ENCODE assay signal across 2 cellular contexts in the genomic region with DNA sequence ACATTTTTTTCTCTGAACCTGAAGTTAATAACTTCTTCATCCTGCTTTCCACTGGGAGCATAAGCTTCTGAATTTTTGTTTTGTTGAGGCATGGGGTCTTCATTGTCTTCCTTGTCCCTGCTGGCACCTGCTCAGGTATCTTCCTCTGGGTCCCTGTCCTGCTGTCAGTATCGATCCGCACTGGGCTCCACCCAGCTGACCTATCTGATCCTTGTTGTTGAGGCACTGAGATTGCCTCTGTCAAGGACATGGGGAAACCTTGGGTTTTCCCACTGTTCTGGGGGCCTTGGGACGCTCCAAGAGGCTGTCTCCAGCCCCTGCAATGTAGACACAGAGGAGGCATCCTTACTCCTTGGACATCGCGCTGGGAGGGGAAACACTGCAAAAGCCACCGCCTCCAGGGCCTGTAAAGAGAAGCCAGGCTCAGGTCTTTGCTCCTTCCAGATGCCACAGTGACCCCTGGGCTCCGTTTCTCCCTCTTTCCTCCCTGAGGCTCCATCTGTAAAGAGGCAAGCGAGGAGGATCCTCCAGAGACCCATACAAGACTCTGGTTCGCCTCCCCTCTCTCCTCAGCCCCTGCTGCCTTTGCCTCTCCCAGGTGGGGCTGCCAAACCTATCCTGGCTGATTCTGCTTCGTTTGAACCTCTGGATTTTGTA.
TF ChIP-seq lines count a peak whose summit lies in the region.

No MANE protein-coding gene starts in this region.

TF ChIP-seq in SK-N-SH, 30 proteins besides CTCF, POLR2A, EP300 and RAD21 (continued from another document):
- TF ChIP-seq, protein P1, sequence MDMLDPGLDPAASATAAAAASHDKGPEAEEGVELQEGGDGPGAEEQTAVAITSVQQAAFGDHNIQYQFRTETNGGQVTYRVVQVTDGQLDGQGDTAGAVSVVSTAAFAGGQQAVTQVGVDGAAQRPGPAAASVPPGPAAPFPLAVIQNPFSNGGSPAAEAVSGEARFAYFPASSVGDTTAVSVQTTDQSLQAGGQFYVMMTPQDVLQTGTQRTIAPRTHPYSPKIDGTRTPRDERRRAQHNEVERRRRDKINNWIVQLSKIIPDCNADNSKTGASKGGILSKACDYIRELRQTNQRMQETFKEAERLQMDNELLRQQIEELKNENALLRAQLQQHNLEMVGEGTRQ (IDR thresholded peaks at IDR 0.05; ENCODE audit: borderline replicate concordance, low read depth, low read length): no peak
- no peak for TF ChIP-seq RXRA (IDR thresholded peaks at IDR 0.05; ENCODE audit: borderline replicate concordance, low read depth)
- no peak for TF ChIP-seq MEF2A (IDR thresholded peaks at IDR 0.05; ENCODE audit: borderline replicate concordance, low read depth)
- TF ChIP-seq, protein P2, sequence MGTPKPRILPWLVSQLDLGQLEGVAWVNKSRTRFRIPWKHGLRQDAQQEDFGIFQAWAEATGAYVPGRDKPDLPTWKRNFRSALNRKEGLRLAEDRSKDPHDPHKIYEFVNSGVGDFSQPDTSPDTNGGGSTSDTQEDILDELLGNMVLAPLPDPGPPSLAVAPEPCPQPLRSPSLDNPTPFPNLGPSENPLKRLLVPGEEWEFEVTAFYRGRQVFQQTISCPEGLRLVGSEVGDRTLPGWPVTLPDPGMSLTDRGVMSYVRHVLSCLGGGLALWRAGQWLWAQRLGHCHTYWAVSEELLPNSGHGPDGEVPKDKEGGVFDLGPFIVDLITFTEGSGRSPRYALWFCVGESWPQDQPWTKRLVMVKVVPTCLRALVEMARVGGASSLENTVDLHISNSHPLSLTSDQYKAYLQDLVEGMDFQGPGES (IDR thresholded peaks at IDR 0.05; ENCODE audit: low read depth, low read length): no peak
- no peak for TF ChIP-seq JUND (IDR thresholded peaks at IDR 0.05)
- no peak for TF ChIP-seq ELF1 (IDR thresholded peaks at IDR 0.05)
- no peak for TF ChIP-seq MXI1 (IDR thresholded peaks at IDR 0.05; ENCODE audit: low read depth, low read length)
- TF ChIP-seq, protein P3, sequence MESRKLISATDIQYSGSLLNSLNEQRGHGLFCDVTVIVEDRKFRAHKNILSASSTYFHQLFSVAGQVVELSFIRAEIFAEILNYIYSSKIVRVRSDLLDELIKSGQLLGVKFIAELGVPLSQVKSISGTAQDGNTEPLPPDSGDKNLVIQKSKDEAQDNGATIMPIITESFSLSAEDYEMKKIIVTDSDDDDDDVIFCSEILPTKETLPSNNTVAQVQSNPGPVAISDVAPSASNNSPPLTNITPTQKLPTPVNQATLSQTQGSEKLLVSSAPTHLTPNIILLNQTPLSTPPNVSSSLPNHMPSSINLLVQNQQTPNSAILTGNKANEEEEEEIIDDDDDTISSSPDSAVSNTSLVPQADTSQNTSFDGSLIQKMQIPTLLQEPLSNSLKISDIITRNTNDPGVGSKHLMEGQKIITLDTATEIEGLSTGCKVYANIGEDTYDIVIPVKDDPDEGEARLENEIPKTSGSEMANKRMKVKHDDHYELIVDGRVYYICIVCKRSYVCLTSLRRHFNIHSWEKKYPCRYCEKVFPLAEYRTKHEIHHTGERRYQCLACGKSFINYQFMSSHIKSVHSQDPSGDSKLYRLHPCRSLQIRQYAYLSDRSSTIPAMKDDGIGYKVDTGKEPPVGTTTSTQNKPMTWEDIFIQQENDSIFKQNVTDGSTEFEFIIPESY (IDR thresholded peaks at IDR 0.05; ENCODE audit: borderline replicate concordance, low read depth): no peak
- TF ChIP-seq CHD2 (IDR thresholded peaks at IDR 0.05; ENCODE audit: low read length, partially characterized antibody): no peak
- no peak for TF ChIP-seq SIN3A (IDR thresholded peaks at IDR 0.05; ENCODE audit: borderline replicate concordance, low read depth, low read length)
- no peak for TF ChIP-seq TCF12 (IDR thresholded peaks at IDR 0.05)
- TF ChIP-seq FOXJ3 (CRISPR knock-in tag; IDR thresholded peaks at IDR 0.05): no peak
- TF ChIP-seq SMC3 (IDR thresholded peaks at IDR 0.05; ENCODE audit: low read depth, low read length): no peak
- TF ChIP-seq, protein P4, sequence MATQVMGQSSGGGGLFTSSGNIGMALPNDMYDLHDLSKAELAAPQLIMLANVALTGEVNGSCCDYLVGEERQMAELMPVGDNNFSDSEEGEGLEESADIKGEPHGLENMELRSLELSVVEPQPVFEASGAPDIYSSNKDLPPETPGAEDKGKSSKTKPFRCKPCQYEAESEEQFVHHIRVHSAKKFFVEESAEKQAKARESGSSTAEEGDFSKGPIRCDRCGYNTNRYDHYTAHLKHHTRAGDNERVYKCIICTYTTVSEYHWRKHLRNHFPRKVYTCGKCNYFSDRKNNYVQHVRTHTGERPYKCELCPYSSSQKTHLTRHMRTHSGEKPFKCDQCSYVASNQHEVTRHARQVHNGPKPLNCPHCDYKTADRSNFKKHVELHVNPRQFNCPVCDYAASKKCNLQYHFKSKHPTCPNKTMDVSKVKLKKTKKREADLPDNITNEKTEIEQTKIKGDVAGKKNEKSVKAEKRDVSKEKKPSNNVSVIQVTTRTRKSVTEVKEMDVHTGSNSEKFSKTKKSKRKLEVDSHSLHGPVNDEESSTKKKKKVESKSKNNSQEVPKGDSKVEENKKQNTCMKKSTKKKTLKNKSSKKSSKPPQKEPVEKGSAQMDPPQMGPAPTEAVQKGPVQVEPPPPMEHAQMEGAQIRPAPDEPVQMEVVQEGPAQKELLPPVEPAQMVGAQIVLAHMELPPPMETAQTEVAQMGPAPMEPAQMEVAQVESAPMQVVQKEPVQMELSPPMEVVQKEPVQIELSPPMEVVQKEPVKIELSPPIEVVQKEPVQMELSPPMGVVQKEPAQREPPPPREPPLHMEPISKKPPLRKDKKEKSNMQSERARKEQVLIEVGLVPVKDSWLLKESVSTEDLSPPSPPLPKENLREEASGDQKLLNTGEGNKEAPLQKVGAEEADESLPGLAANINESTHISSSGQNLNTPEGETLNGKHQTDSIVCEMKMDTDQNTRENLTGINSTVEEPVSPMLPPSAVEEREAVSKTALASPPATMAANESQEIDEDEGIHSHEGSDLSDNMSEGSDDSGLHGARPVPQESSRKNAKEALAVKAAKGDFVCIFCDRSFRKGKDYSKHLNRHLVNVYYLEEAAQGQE (IDR thresholded peaks at IDR 0.05; ENCODE audit: low read depth, low read length): no peak
- TF ChIP-seq TAF1 (IDR thresholded peaks at IDR 0.05; ENCODE audit: borderline replicate concordance, low read depth, low read length): no peak
- TF ChIP-seq EZH2phosphoT487 (IDR thresholded peaks at IDR 0.05; ENCODE audit: borderline replicate concordance, low read depth): no peak
- TF ChIP-seq, protein P5, sequence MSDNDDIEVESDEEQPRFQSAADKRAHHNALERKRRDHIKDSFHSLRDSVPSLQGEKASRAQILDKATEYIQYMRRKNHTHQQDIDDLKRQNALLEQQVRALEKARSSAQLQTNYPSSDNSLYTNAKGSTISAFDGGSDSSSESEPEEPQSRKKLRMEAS (IDR thresholded peaks at IDR 0.05; ENCODE audit: low read depth): no peak
- TF ChIP-seq, protein P6, sequence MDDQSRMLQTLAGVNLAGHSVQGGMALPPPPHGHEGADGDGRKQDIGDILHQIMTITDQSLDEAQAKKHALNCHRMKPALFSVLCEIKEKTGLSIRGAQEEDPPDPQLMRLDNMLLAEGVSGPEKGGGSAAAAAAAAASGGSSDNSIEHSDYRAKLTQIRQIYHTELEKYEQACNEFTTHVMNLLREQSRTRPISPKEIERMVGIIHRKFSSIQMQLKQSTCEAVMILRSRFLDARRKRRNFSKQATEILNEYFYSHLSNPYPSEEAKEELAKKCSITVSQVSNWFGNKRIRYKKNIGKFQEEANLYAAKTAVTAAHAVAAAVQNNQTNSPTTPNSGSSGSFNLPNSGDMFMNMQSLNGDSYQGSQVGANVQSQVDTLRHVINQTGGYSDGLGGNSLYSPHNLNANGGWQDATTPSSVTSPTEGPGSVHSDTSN (IDR thresholded peaks at IDR 0.05): no peak

TF ChIP-seq in SK-N-SH treated with all-trans-retinoic acid at 6 μM for 48 hours, 23 proteins besides CTCF, POLR2A, EP300 and RAD21 (continued from another document):
- TF ChIP-seq OSR1 (CRISPR knock-in tag; IDR thresholded peaks at IDR 0.05) (no peak), ZFP3 (CRISPR knock-in tag; IDR thresholded peaks at IDR 0.05) (no peak), ISL1 (CRISPR knock-in tag; IDR thresholded peaks at IDR 0.05) (no peak), ZNF8 (CRISPR knock-in tag; IDR thresholded peaks at IDR 0.05) (no peak)
- TF ChIP-seq, protein P7, sequence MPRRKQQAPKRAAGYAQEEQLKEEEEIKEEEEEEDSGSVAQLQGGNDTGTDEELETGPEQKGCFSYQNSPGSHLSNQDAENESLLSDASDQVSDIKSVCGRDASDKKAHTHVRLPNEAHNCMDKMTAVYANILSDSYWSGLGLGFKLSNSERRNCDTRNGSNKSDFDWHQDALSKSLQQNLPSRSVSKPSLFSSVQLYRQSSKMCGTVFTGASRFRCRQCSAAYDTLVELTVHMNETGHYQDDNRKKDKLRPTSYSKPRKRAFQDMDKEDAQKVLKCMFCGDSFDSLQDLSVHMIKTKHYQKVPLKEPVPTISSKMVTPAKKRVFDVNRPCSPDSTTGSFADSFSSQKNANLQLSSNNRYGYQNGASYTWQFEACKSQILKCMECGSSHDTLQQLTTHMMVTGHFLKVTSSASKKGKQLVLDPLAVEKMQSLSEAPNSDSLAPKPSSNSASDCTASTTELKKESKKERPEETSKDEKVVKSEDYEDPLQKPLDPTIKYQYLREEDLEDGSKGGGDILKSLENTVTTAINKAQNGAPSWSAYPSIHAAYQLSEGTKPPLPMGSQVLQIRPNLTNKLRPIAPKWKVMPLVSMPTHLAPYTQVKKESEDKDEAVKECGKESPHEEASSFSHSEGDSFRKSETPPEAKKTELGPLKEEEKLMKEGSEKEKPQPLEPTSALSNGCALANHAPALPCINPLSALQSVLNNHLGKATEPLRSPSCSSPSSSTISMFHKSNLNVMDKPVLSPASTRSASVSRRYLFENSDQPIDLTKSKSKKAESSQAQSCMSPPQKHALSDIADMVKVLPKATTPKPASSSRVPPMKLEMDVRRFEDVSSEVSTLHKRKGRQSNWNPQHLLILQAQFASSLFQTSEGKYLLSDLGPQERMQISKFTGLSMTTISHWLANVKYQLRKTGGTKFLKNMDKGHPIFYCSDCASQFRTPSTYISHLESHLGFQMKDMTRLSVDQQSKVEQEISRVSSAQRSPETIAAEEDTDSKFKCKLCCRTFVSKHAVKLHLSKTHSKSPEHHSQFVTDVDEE (CRISPR knock-in tag; IDR thresholded peaks at IDR 0.05): no peak
